ENCODE assay signal across 1 cellular context in genomic region chr1:115377411-115377810, GRCh38.
TF ChIP-seq lines count a peak whose summit lies in the region.

No MANE protein-coding gene starts in this region.

TF ChIP-seq in GM23338, 12 proteins besides CTCF, POLR2A, EP300 and RAD21 (continued from another document):
- TF ChIP-seq ZNF114 (CRISPR knock-in tag; IDR thresholded peaks at IDR 0.05): no peak
- TF ChIP-seq ZNF462 (CRISPR knock-in tag; IDR thresholded peaks at IDR 0.05): no peak
- no peak for TF ChIP-seq EZH2phosphoT487 (IDR thresholded peaks at IDR 0.05; ENCODE audit: unreplicated experiment)
- no peak for TF ChIP-seq NANOG (IDR thresholded peaks at IDR 0.05; ENCODE audit: borderline replicate concordance)
- TF ChIP-seq JUNB (IDR thresholded peaks at IDR 0.05; ENCODE audit: unreplicated experiment): no peak
- no peak for TF ChIP-seq STAT1 (IDR thresholded peaks at IDR 0.05; ENCODE audit: unreplicated experiment)
- no peak for TF ChIP-seq ETS1 (IDR thresholded peaks at IDR 0.05)
- no peak for TF ChIP-seq ZNF331 (CRISPR knock-in tag; IDR thresholded peaks at IDR 0.05; ENCODE audit: low read depth)
- no peak for TF ChIP-seq POLR2AphosphoS5 (IDR thresholded peaks at IDR 0.05; ENCODE audit: low read depth)
